In genomic region chr4:142703694-142704309, GRCh38 we compare ENCODE assay signal across 16 cellular contexts.
A peak's percentile ranks its signal among the peaks of the same experiment; 100 is the strongest.
DNase-seq lines count a peak whose midpoint lies in the region; ATAC-seq lines count a peak whose summit lies in the region.
"Had no signal": no experiment of that assay in that cellular context is flagged by ENCODE, and none has a peak within 500 bp of the region (broad histone marks: within the 10 kb centered on the region; RNA-seq: fewer than 3 reads in every experiment).

No MANE protein-coding gene starts in this region.

- H3K27me3 Mint-ChIP-seq in CD4-positive, alpha-beta memory T cell: no peaks in the 10 kb centered on the region
- no peaks in the 10 kb centered on the region for H3K27me3 Mint-ChIP-seq in central memory CD8-positive, alpha-beta T cell

- H3K4me3 ChIP-seq in BLaER1: no peak overlapping the region
- H3K4me3 ChIP-seq in CD4-positive, alpha-beta memory T cell (ENCODE audit: low read length in 2 of 2): peak overlapping the region; percentile 3 to 11
- H3K4me3 ChIP-seq: cardiac muscle cell, hepatocyte had no signal

- peaks cover 30 to 33% (median 31%) of the 10 kb centered on the region in 4 donors for H3K4me1 Mint-ChIP-seq in CD4-positive, alpha-beta memory T cell
- peaks cover 6% of the 10 kb centered on the region for H3K4me1 Mint-ChIP-seq in central memory CD8-positive, alpha-beta T cell

- peak overlapping the region; percentile 11 for H3K4me2 ChIP-seq in BLaER1
- H3K4me2 ChIP-seq: hepatocyte had no signal

- intact Hi-C loops in CD4-positive, alpha-beta memory T cell (cut with micrococcal nuclease): loop anchor here (1.0 to 5.0 kb wide), 3 partner anchors 9 to 352 kb away; no protein-coding TSS in a partner anchor

- 0 out of 2 replicates have a peak, but pooled peaks cover 13% of the 10 kb centered on the region for H3K4me1 ChIP-seq in BLaER1
- peaks cover 95% of the 10 kb centered on the region for H3K4me1 ChIP-seq in CD4-positive, alpha-beta memory T cell (ENCODE audit: insufficient read depth, low read length)

- H3K4me3 Mint-ChIP-seq in CD4-positive, alpha-beta memory T cell: no peak overlapping the region
- H3K4me3 Mint-ChIP-seq in central memory CD8-positive, alpha-beta T cell: no peak overlapping the region

- H3K36me3 ChIP-seq in BLaER1: no peaks in the 10 kb centered on the region
- H3K36me3 ChIP-seq in CD4-positive, alpha-beta memory T cell (ENCODE audit: insufficient read depth, low read length): no peaks in the 10 kb centered on the region
- H3K36me3 ChIP-seq: cardiac muscle cell, neutrophil had no signal

- peaks cover 17% of the 10 kb centered on the region for H3K9me3 ChIP-seq in BLaER1
- H3K9me3 ChIP-seq in CD4-positive, alpha-beta memory T cell (ENCODE audit: control insufficient read depth in 1 of 2, low read length in 2 of 2): peaks cover 0 to 15% of the 10 kb centered on the region in 2 donors
- H3K9me3 ChIP-seq: neutrophil had no signal

- DNase-seq in CD4-positive, alpha-beta memory T cell: peak; percentile 62 to 77 (median 71)
- peak in 3 of 5 donors; percentile 16 to 66 (median 24) for DNase-seq in T-helper 1 cell
- no peak for DNase-seq in central memory CD8-positive, alpha-beta T cell (ENCODE audit: low spot score in 2 of 2)
- DNase-seq in kidney glomerular epithelial cell (lab: John Stamatoyannopoulos, UW): no peak
- DNase-seq: AML-193; midbrain; NCI-H1930; right cardiac atrium; SHP77; stimulated activated CD4-positive, alpha-beta T cell treated with anti-CD3 and anti-CD28 coated beads, Interleukin-1b, Interleukin-23, amount 100 ng/mL, for 48 hours had no signal

- no peak overlapping the region for H3K27ac Mint-ChIP-seq in CD4-positive, alpha-beta memory T cell
- no peak overlapping the region for H3K27ac Mint-ChIP-seq in central memory CD8-positive, alpha-beta T cell (ENCODE audit: low read depth)

- peaks cover 0 to 8% (median 4%) of the 10 kb centered on the region in 8 donors for H3K9me3 Mint-ChIP-seq in CD4-positive, alpha-beta memory T cell
- peaks cover 8% of the 10 kb centered on the region for H3K9me3 Mint-ChIP-seq in central memory CD8-positive, alpha-beta T cell

- no peak overlapping the region for H3K9ac ChIP-seq in BLaER1

- peak; percentile 69 for ATAC-seq in central memory CD8-positive, alpha-beta T cell (replicated peaks; ENCODE audit: extremely low read depth, poor library complexity, severe bottlenecking)
- ATAC-seq in activated CD4-positive, CD25-positive, alpha-beta regulatory T cell treated with anti-CD3 and anti-CD28 coated beads, Interleukin-2, amount 50 U/mL, for 24 hours: no peak
- ATAC-seq in GM18873 (IDR thresholded peaks at IDR 0.05; ENCODE audit: low FRiP score, unreplicated experiment): no peak
- ATAC-seq: right cardiac atrium had no signal

- no peaks in the 10 kb centered on the region for H4K20me1 ChIP-seq in BLaER1

- H3K27me3 ChIP-seq in BLaER1: no peaks in the 10 kb centered on the region
- H3K27me3 ChIP-seq in CD4-positive, alpha-beta memory T cell (ENCODE audit: insufficient read depth, low read length): no peaks in the 10 kb centered on the region
- H3K27me3 ChIP-seq: cardiac muscle cell, hepatocyte, neutrophil had no signal

- POLR2A ChIA-PET in CD4-positive, alpha-beta memory T cell (lab: Charles Lee; ENCODE audit: partially characterized antibody): interaction anchor here (0.5 to 9.8 kb wide), 30 partner anchors 9 to 405 kb away, joined by 3 to 166 read pairs (median 4); no protein-coding TSS in a partner anchor

- CTCF ChIA-PET in CD4-positive, alpha-beta memory T cell (lab: Charles Lee; ENCODE audit: partially characterized antibody): interaction anchor here (0.7 to 2.3 kb wide), 14 partner anchors 9 to 421 kb away, joined by 3 to 12 read pairs (median 6); no protein-coding TSS in a partner anchor

- H3K27ac ChIP-seq in BLaER1: no peak overlapping the region
- peak overlapping the region; percentile 38 for H3K27ac ChIP-seq in CD4-positive, alpha-beta memory T cell (ENCODE audit: low read depth, low read length)
- H3K27ac ChIP-seq: cardiac muscle cell, hepatocyte, neutrophil had no signal

- H3K36me3 Mint-ChIP-seq in CD4-positive, alpha-beta memory T cell: peaks cover 9 to 16% of the 10 kb centered on the region in 2 donors
- H3K36me3 Mint-ChIP-seq in central memory CD8-positive, alpha-beta T cell (ENCODE audit: insufficient read depth): no peaks in the 10 kb centered on the region

Comparison
In these comparisons a context has a peak if more than half of its experiments do, and no peak if none do; other contexts are left out.
1. DNase-seq: peak in CD4-positive, alpha-beta memory T cell (5 of 5) and T-helper 1 cell (3 of 5); none in central memory CD8-positive, alpha-beta T cell (0 of 2) and kidney glomerular epithelial cell (single experiment).